ENCODE assay signal across 1 cellular context in the genomic region with DNA sequence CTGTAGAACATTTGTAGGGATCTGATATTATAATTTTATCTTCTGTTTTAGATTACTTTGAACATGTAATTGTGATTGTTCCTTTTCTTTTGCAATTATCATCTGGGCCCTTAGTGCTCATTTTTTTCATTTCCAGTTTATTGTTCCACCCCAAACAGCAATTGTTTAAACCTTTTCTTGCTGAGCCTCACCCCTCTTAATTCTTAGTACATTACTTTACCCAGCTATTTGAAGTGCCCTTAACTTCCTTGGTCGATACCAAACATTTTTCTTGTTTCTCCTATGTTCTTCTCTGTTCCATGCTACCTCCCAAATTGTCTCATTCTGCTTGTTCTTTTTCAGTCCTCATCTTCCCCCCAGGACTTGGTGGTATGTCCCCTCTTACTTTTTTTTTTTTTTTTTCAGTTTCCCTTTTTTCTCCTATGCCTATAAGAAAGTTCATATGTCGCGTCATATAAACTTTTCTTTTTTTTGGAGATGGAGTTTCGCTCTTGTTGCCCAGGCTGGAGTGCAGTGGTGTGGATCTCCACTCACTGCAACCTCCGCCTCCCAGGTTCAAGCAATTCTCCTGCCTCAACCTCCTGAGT.
TF ChIP-seq lines count a peak whose summit lies in the region.

No MANE protein-coding gene starts in this region.

TF ChIP-seq in HEK293, 187 proteins besides CTCF, POLR2A, EP300 and RAD21 (continued from another document):
- TF ChIP-seq, protein P1, sequence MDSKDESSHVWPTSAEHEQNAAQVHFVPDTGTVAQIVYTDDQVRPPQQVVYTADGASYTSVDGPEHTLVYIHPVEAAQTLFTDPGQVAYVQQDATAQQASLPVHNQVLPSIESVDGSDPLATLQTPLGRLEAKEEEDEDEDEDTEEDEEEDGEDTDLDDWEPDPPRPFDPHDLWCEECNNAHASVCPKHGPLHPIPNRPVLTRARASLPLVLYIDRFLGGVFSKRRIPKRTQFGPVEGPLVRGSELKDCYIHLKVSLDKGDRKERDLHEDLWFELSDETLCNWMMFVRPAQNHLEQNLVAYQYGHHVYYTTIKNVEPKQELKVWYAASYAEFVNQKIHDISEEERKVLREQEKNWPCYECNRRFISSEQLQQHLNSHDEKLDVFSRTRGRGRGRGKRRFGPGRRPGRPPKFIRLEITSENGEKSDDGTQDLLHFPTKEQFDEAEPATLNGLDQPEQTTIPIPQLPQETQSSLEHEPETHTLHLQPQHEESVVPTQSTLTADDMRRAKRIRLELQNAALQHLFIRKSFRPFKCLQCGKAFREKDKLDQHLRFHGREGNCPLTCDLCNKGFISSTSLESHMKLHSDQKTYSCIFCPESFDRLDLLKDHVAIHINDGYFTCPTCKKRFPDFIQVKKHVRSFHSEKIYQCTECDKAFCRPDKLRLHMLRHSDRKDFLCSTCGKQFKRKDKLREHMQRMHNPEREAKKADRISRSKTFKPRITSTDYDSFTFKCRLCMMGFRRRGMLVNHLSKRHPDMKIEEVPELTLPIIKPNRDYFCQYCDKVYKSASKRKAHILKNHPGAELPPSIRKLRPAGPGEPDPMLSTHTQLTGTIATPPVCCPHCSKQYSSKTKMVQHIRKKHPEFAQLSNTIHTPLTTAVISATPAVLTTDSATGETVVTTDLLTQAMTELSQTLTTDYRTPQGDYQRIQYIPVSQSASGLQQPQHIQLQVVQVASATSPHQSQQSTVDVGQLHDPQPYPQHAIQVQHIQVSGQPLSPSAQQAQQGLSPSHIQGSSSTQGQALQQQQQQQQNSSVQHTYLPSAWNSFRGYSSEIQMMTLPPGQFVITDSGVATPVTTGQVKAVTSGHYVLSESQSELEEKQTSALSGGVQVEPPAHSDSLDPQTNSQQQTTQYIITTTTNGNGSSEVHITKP (tag by site-specific recombination; IDR thresholded peaks at IDR 0.05): peak; percentile 91
- peak; percentile 78; the same call in 1 of the 2 replicates for TF ChIP-seq PRDM1 (tag by site-specific recombination; IDR thresholded peaks at IDR 0.05)
